Comparison of ENCODE assay signal across 8 cellular contexts in the genomic region with DNA sequence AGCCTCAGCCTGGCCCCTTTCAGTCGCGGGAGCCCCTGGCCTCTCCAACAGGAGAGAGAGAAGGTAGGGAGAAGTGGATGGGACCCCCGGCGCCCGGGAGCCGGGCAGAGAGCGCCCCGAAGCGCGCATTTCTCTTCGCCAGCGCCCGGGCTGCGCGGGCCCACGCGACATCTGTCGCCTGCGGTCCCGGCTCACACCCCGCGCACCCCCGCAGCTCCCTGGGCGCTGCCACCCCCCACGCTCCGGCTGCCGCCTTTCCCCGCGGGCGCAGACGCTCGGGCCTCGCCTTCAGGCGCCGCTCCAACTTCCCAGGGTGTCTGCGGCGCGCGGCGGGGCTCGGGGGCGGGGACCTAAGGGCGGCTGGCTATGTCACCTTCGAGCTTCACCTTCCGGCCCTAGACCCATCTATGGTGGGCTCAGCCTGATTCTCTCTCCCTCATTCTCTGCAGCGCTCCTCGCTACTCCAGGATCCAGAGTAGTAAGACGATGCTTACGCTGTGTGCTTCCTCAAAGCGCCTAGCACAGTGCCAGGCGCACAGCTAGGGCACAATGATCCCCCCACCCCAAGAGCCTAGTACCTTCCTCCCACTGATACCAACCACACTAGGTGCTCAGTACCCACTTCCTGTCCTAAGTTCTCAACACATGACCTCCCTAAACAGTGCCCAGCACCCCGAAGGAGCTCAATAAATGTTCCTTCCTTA. TPM values are rescaled to one million over a fixed set of nuclear protein-coding genes. Genes with fewer than 3 reads are reported as not detected.
A peak's percentile ranks its signal among the peaks of the same experiment; 100 is the strongest.
DNase-seq lines count a peak whose midpoint lies in the region; ATAC-seq and TF ChIP-seq lines count a peak whose summit lies in the region.

No MANE protein-coding gene starts in this region.

- H3K36me3 ChIP-seq in iPS-18a (ENCODE audit: control insufficient read depth, low read depth, low read length) = no peaks in the 10 kb centered on the region
- no peaks in the 10 kb centered on the region for H3K36me3 ChIP-seq in prostate gland

- no peak for TF ChIP-seq CTCF in prostate gland (IDR thresholded peaks at IDR 0.05)

- H3K9me3 Mint-ChIP-seq in activated naive CD4-positive, alpha-beta T cell treated with anti-CD3 and anti-CD28 coated beads, Interleukin-2, amount 50 U/mL, for 24 hours = no peaks in the 10 kb centered on the region
- H3K9me3 Mint-ChIP-seq in activated CD4-positive, alpha-beta memory T cell treated with anti-CD3 and anti-CD28 coated beads, Interleukin-2, amount 10 ng/mL, durations not matched to agents 7 days and 5 days = peaks cover 2% of the 10 kb centered on the region
- no peaks in the 10 kb centered on the region for H3K9me3 Mint-ChIP-seq in stimulated activated naive CD8-positive, alpha-beta T cell treated with anti-CD3 and anti-CD28 coated beads, Interleukin-15, amount 100 ng/mL, for 72 hours

- TF ChIP-seq POLR2A in prostate gland (IDR thresholded peaks at IDR 0.05) = no peak

- no peak overlapping the region for H3K27ac Mint-ChIP-seq in activated naive CD4-positive, alpha-beta T cell treated with anti-CD3 and anti-CD28 coated beads, Interleukin-2, amount 50 U/mL, for 24 hours
- H3K27ac Mint-ChIP-seq in activated CD4-positive, alpha-beta memory T cell treated with anti-CD3 and anti-CD28 coated beads, Interleukin-2, amount 10 ng/mL, durations not matched to agents 7 days and 5 days = no peak overlapping the region
- no peak overlapping the region for H3K27ac Mint-ChIP-seq in stimulated activated naive CD8-positive, alpha-beta T cell treated with anti-CD3 and anti-CD28 coated beads, Interleukin-15, amount 100 ng/mL, for 72 hours

- H3K27me3 Mint-ChIP-seq in activated naive CD4-positive, alpha-beta T cell treated with anti-CD3 and anti-CD28 coated beads, Interleukin-2, amount 50 U/mL, for 24 hours = peaks cover 48% of the 10 kb centered on the region
- peaks cover 79% of the 10 kb centered on the region for H3K27me3 Mint-ChIP-seq in activated CD4-positive, alpha-beta memory T cell treated with anti-CD3 and anti-CD28 coated beads, Interleukin-2, amount 10 ng/mL, durations not matched to agents 7 days and 5 days
- H3K27me3 Mint-ChIP-seq in stimulated activated naive CD8-positive, alpha-beta T cell treated with anti-CD3 and anti-CD28 coated beads, Interleukin-15, amount 100 ng/mL, for 72 hours = peaks cover 86% of the 10 kb centered on the region

- peak overlapping the region; percentile 75 for H3K4me3 ChIP-seq in iPS-18a (ENCODE audit: low read length)
- H3K4me3 ChIP-seq in prostate gland = peak overlapping the region in 1 of 2 donors; percentile 7

- no peak for DNase-seq in activated naive CD4-positive, alpha-beta T cell (lab: John Stamatoyannopoulos, UW)
- DNase-seq in activated CD4-positive, alpha-beta memory T cell treated with anti-CD3 and anti-CD28 coated beads, Interleukin-2, amount 10 ng/mL, durations not matched to agents 7 days and 5 days = no peak
- DNase-seq in stimulated activated naive CD8-positive, alpha-beta T cell treated with anti-CD3 and anti-CD28 coated beads, Interleukin-15, amount 100 ng/mL, for 72 hours = peak in 1 of 2 donors; percentile 25
- DNase-seq in prostate gland (ENCODE audit: low spot score) (no peak), NCI-H774 (lab: John Stamatoyannopoulos, UW) (no peak)

- no peak overlapping the region for H3K9ac ChIP-seq in iPS-18a (ENCODE audit: low read length)

- CTCF ChIA-PET in activated CD4-positive, alpha-beta memory T cell treated with anti-CD3 and anti-CD28 coated beads, Interleukin-2, amount 10 ng/mL, durations not matched to agents 7 days and 5 days (lab: Charles Lee) = interaction anchor here (1.3 kb wide), 1 partner anchor 80 kb away, joined by 3 read pairs; no protein-coding TSS in a partner anchor

- peaks cover 29% of the 10 kb centered on the region for H3K4me1 ChIP-seq in iPS-18a (ENCODE audit: control insufficient read depth, low read depth, low read length)
- peaks cover 18% of the 10 kb centered on the region for H3K4me1 ChIP-seq in prostate gland (replicated peaks)

- no peaks in the 10 kb centered on the region for H3K36me3 Mint-ChIP-seq in activated naive CD4-positive, alpha-beta T cell treated with anti-CD3 and anti-CD28 coated beads, Interleukin-2, amount 50 U/mL, for 24 hours
- no peaks in the 10 kb centered on the region for H3K36me3 Mint-ChIP-seq in activated CD4-positive, alpha-beta memory T cell treated with anti-CD3 and anti-CD28 coated beads, Interleukin-2, amount 10 ng/mL, durations not matched to agents 7 days and 5 days (ENCODE audit: low read depth)

- H3K4me3 Mint-ChIP-seq in activated naive CD4-positive, alpha-beta T cell treated with anti-CD3 and anti-CD28 coated beads, Interleukin-2, amount 50 U/mL, for 24 hours = peak overlapping the region; percentile 86
- peak overlapping the region; percentile 53 for H3K4me3 Mint-ChIP-seq in activated CD4-positive, alpha-beta memory T cell treated with anti-CD3 and anti-CD28 coated beads, Interleukin-2, amount 10 ng/mL, durations not matched to agents 7 days and 5 days
- H3K4me3 Mint-ChIP-seq in stimulated activated naive CD8-positive, alpha-beta T cell treated with anti-CD3 and anti-CD28 coated beads, Interleukin-15, amount 100 ng/mL, for 72 hours = peak overlapping the region; percentile 82 to 87

- H3K27me3 ChIP-seq in iPS-18a (ENCODE audit: control insufficient read depth, insufficient read depth, low read length) (peaks cover 93% of the 10 kb centered on the region), prostate gland (replicated peaks; ENCODE audit: insufficient read depth) (peaks cover 41% of the 10 kb centered on the region)

- POLR2A ChIA-PET in activated CD4-positive, alpha-beta memory T cell treated with anti-CD3 and anti-CD28 coated beads, Interleukin-2, amount 10 ng/mL, durations not matched to agents 7 days and 5 days (lab: Charles Lee) = interaction anchor here (0.7 kb wide), 1 partner anchor 45 kb away, joined by 3 read pairs; no protein-coding TSS in a partner anchor

- 3% methylated on average over 45 of the region's 52 CpGs for WGBS in prostate gland

- H3K9me3 ChIP-seq in iPS-18a (ENCODE audit: control insufficient read depth, low read depth, low read length) (no peaks in the 10 kb centered on the region), prostate gland (no peaks in the 10 kb centered on the region)

- H3K4me1 Mint-ChIP-seq in activated naive CD4-positive, alpha-beta T cell treated with anti-CD3 and anti-CD28 coated beads, Interleukin-2, amount 50 U/mL, for 24 hours = peaks cover 36% of the 10 kb centered on the region
- peaks cover 31% of the 10 kb centered on the region for H3K4me1 Mint-ChIP-seq in activated CD4-positive, alpha-beta memory T cell treated with anti-CD3 and anti-CD28 coated beads, Interleukin-2, amount 10 ng/mL, durations not matched to agents 7 days and 5 days
- H3K4me1 Mint-ChIP-seq in stimulated activated naive CD8-positive, alpha-beta T cell treated with anti-CD3 and anti-CD28 coated beads, Interleukin-15, amount 100 ng/mL, for 72 hours = peaks cover 39% of the 10 kb centered on the region

- peak; percentile 27 for ATAC-seq in stimulated activated naive CD8-positive, alpha-beta T cell treated with anti-CD3 and anti-CD28 coated beads, Interleukin-15, amount 100 ng/mL, for 72 hours
- no peak for ATAC-seq in GM21717 (IDR thresholded peaks at IDR 0.05; ENCODE audit: unreplicated experiment)

- H3K27ac ChIP-seq in iPS-18a (ENCODE audit: low read length) = no peak overlapping the region
- H3K27ac ChIP-seq in prostate gland = no peak overlapping the region

- intact Hi-C loops in prostate gland (cut with DNase I) = loop anchor here (10.0 kb wide), 1 partner anchor 175 kb away; no protein-coding TSS in a partner anchor

RNA-seq across cellular contexts. Expression of gene HRK, which starts 1.6 kb away (rescaled TPM):
- total RNA-seq in activated CD4-positive, alpha-beta memory T cell treated with anti-CD3 and anti-CD28 coated beads, Interleukin-2, amount 10 ng/mL, durations not matched to agents 7 days and 5 days = not detected
- total RNA-seq in prostate gland = 1 to 10 TPM in 1 of 2 donors, not detected in 1; 4.9 TPM

RNA-seq across cellular contexts. Expression of gene FBXW8, which starts 31.1 kb away (rescaled TPM):
- total RNA-seq in activated CD4-positive, alpha-beta memory T cell treated with anti-CD3 and anti-CD28 coated beads, Interleukin-2, amount 10 ng/mL, durations not matched to agents 7 days and 5 days = 1 to 10 TPM; 7.2 TPM
- total RNA-seq in prostate gland = 10 to 100 TPM; 20.8 to 26.7 TPM
